Comparison of ENCODE assay signal across 10 cellular contexts in genomic region chr7:130874071-130874915, GRCh38.
DNase-seq lines count a peak whose midpoint lies in the region; ATAC-seq, FAIRE-seq and TF ChIP-seq lines count a peak whose summit lies in the region.
"Had no signal": no experiment of that assay in that cellular context is flagged by ENCODE, and none has a peak within 500 bp of the region (broad histone marks: within the 10 kb centered on the region; RNA-seq: fewer than 3 reads in every experiment).

No MANE protein-coding gene starts in this region.

- TF ChIP-seq RAD21 in HepG2 (CRISPR knock-in tag; IDR thresholded peaks at IDR 0.05), result no peak

- H3K4me3 ChIP-seq in HepG2 (replicated peaks in 1 of 3; ENCODE audit: insufficient read depth in 1 of 3, low read depth in 2 of 3, low read length in 3 of 3) (no peak overlapping the region), right lobe of liver (no peak overlapping the region), left lung (no peak overlapping the region), vagina (no peak overlapping the region), body of pancreas (no peak overlapping the region)

- peaks cover 19% of the 10 kb centered on the region for H3K4me1 ChIP-seq in HepG2 (ENCODE audit: insufficient read depth, low read length)
- no peaks in the 10 kb centered on the region for H3K4me1 ChIP-seq in right lobe of liver
- peaks cover 5 to 23% of the 10 kb centered on the region in 2 donors for H3K4me1 ChIP-seq in left lung
- peaks cover 25% of the 10 kb centered on the region for H3K4me1 ChIP-seq in vagina
- peaks cover 9% of the 10 kb centered on the region for H3K4me1 ChIP-seq in body of pancreas

- no peaks in the 10 kb centered on the region for H3K27me3 ChIP-seq in HepG2 (ENCODE audit: control insufficient read depth in 1 of 2, insufficient read depth in 2 of 2, low read length in 2 of 2)
- H3K27me3 ChIP-seq in right lobe of liver, result no peaks in the 10 kb centered on the region
- no peaks in the 10 kb centered on the region for H3K27me3 ChIP-seq in left lung
- no peaks in the 10 kb centered on the region for H3K27me3 ChIP-seq in vagina
- H3K27me3 ChIP-seq in body of pancreas, result no peaks in the 10 kb centered on the region

- H3K9ac ChIP-seq in HepG2 (ENCODE audit: insufficient read depth, low read depth, low read length), result no peak overlapping the region

- no peak for FAIRE-seq in HepG2 (lab: Jason Lieb, UNC)
- FAIRE-seq: HTR-8/SVneo had no signal

- TF ChIP-seq EP300 in HepG2 (IDR thresholded peaks at IDR 0.05; ENCODE audit: low read depth in 2 of 2, low read length in 2 of 2) (no peak), HepG2 (CRISPR knock-in tag; IDR thresholded peaks at IDR 0.05; ENCODE audit: borderline replicate concordance) (no peak)

- peaks cover 19% of the 10 kb centered on the region for H3K4me1 Mint-ChIP-seq in activated CD8-positive, alpha-beta T cell treated with anti-CD3 and anti-CD28 coated beads, Interleukin-2, amount 10 ng/mL, durations not matched to agents 7 days and 5 days (ENCODE audit: low read depth)

- H3K9me3 Mint-ChIP-seq in activated CD8-positive, alpha-beta T cell treated with anti-CD3 and anti-CD28 coated beads, Interleukin-2, amount 10 ng/mL, durations not matched to agents 7 days and 5 days (ENCODE audit: insufficient read depth), result no peaks in the 10 kb centered on the region

- POLR2A ChIA-PET in HepG2 (lab: Yijun Ruan, JAX), result interaction anchor here (1.3 kb wide), 1 partner anchor 11 kb away, joined by 3 read pairs; no protein-coding TSS in a partner anchor
- POLR2A ChIA-PET in activated CD8-positive, alpha-beta T cell treated with anti-CD3 and anti-CD28 coated beads, Interleukin-2, amount 10 ng/mL, durations not matched to agents 7 days and 5 days (lab: Charles Lee), result no interaction called here

- intact Hi-C loops in HepG2 (cut with micrococcal nuclease; ENCODE audit: unreplicated experiment), result loop anchor here (2.0 kb wide), 1 partner anchor 167 kb away; no protein-coding TSS in a partner anchor
- intact Hi-C loops in right lobe of liver (cut with DNase I), result no loop called here
- intact Hi-C loops in left lung (cut with DNase I), result no loop called here
- intact Hi-C loops in vagina (cut with DNase I), result no loop called here
- intact Hi-C loops in body of pancreas (cut with DNase I), result no loop called here

- CTCF ChIA-PET in HepG2 (lab: Yijun Ruan, JAX; ENCODE audit: low intra/inter-chr PET ratio, low total read pairs), result interaction anchor here (1.3 to 2.0 kb wide), 4 partner anchors 21 to 166 kb away, joined by 3 to 9 read pairs (median 6); no protein-coding TSS in a partner anchor
- CTCF ChIA-PET in activated CD8-positive, alpha-beta T cell treated with anti-CD3 and anti-CD28 coated beads, Interleukin-2, amount 10 ng/mL, durations not matched to agents 7 days and 5 days (lab: Charles Lee), result interaction anchor here (0.8 to 2.0 kb wide), 9 partner anchors 8 to 608 kb away, joined by 3 to 15 read pairs (median 4); no protein-coding TSS in a partner anchor

- no peak overlapping the region for H3K4me2 ChIP-seq in HepG2 (ENCODE audit: low read depth, low read length)

- no peaks in the 10 kb centered on the region for H3K9me3 ChIP-seq in HepG2 (ENCODE audit: low read length)
- H3K9me3 ChIP-seq in right lobe of liver, result no peaks in the 10 kb centered on the region
- no peaks in the 10 kb centered on the region for H3K9me3 ChIP-seq in left lung
- no peaks in the 10 kb centered on the region for H3K9me3 ChIP-seq in vagina
- H3K9me3 ChIP-seq in body of pancreas, result no peaks in the 10 kb centered on the region

- peaks cover 62% of the 10 kb centered on the region for H3K36me3 Mint-ChIP-seq in activated CD8-positive, alpha-beta T cell treated with anti-CD3 and anti-CD28 coated beads, Interleukin-2, amount 10 ng/mL, durations not matched to agents 7 days and 5 days (ENCODE audit: low read depth)

- no peaks in the 10 kb centered on the region for H3K27me3 Mint-ChIP-seq in activated CD8-positive, alpha-beta T cell treated with anti-CD3 and anti-CD28 coated beads, Interleukin-2, amount 10 ng/mL, durations not matched to agents 7 days and 5 days (ENCODE audit: low read depth)

- ATAC-seq in HepG2 (peak; percentile 46), right lobe of liver (no peak), left lung (peak; percentile 5), body of pancreas (no peak)
- no peak for ATAC-seq in activated CD8-positive, alpha-beta T cell treated with anti-CD3 and anti-CD28 coated beads, Interleukin-2, amount 10 ng/mL, durations not matched to agents 7 days and 5 days

- TF ChIP-seq CTCF in HepG2 (CRISPR knock-in tag; IDR thresholded peaks at IDR 0.05) (no peak), right lobe of liver (IDR thresholded peaks at IDR 0.05) (no peak), left lung (IDR thresholded peaks at IDR 0.05) (no peak), vagina (IDR thresholded peaks at IDR 0.05) (no peak), body of pancreas (IDR thresholded peaks at IDR 0.05) (no peak)

- BruUV-seq in HepG2 (replicated peaks; lab: Mats Ljungman, UMichigan), result no TSS peak

- no peak overlapping the region for H2AFZ ChIP-seq in HepG2 (ENCODE audit: low read length)

- H3K79me2 ChIP-seq in HepG2 (ENCODE audit: insufficient read depth, low read length), result no peaks in the 10 kb centered on the region

- peaks cover 7% of the 10 kb centered on the region; the same call in 1 of the 2 replicates for H4K20me1 ChIP-seq in HepG2 (ENCODE audit: insufficient read depth, low read length)

- no peak for DNase-seq in HepG2 (ENCODE audit: low spot score)
- DNase-seq in right lobe of liver, result no peak
- DNase-seq in activated CD8-positive, alpha-beta T cell treated with anti-CD3 and anti-CD28 coated beads, Interleukin-2, amount 10 ng/mL, durations not matched to agents 7 days and 5 days, result no peak
- no peak for DNase-seq in left lung
- no peak for DNase-seq in vagina (ENCODE audit: extremely low spot score in 2 of 2)
- DNase-seq in body of pancreas, result no peak
- DNase-seq in SKM-1 treated with dmso at 0.1 percent for 144 hours (lab: John Stamatoyannopoulos, UW; ENCODE audit: unreplicated experiment), result no peak
- DNase-seq in ACHN, result no peak
- DNase-seq: NCI-H510A treated with DMSO at 0.1 percent for 48 hours had no signal

- in situ Hi-C loops in HepG2 (cut with HindIII; ENCODE audit: extremely low pct_ligation_motif_present, low pct_unique_long_range_greater_than_20kb) (no loop called here), ACHN (cut with HindIII; ENCODE audit: low pct_ligation_motif_present, low pct_unique_long_range_greater_than_20kb, low sequenced_read_pairs) (no loop called here)

- peak overlapping the region; percentile 3 for H3K27ac Mint-ChIP-seq in activated CD8-positive, alpha-beta T cell treated with anti-CD3 and anti-CD28 coated beads, Interleukin-2, amount 10 ng/mL, durations not matched to agents 7 days and 5 days

- H3K27ac ChIP-seq in HepG2 (ENCODE audit: extremely low read length, insufficient read depth, low read length) (no peak overlapping the region), right lobe of liver (no peak overlapping the region), left lung (no peak overlapping the region), vagina (peak overlapping the region; percentile 36), body of pancreas (peak overlapping the region in 2 of 4 donors; percentile 10 to 25)

- TF ChIP-seq POLR2A in HepG2 (IDR thresholded peaks at IDR 0.05; ENCODE audit: insufficient read depth in 1 of 2, low read depth in 2 of 2, low read length in 2 of 2), result no peak; a peak in 1 of 4 replicates
- TF ChIP-seq POLR2A in right lobe of liver (IDR thresholded peaks at IDR 0.05), result no peak
- TF ChIP-seq POLR2A in vagina (IDR thresholded peaks at IDR 0.05), result no peak
- TF ChIP-seq POLR2A in body of pancreas (IDR thresholded peaks at IDR 0.05), result no peak

- 96% methylated on average over 6 of the region's 6 CpGs for WGBS in HepG2 (ENCODE audit: low lambda C conversion rate)
- 75% methylated on average over 6 of the region's 6 CpGs for WGBS in right lobe of liver (ENCODE audit: insufficient coverage, low coverage, low lambda C conversion rate, missing lambda C conversion rate)
- WGBS in body of pancreas, 2 donors, result 84 to 85% methylated on average over 6 of the region's 6 CpGs

- H3K36me3 ChIP-seq in HepG2 (replicated peaks in 1 of 2; ENCODE audit: control insufficient read depth in 1 of 2, insufficient read depth in 2 of 2, low read length in 2 of 2), result peaks cover 3 to 33% of the 10 kb centered on the region in 2 experiments
- peaks cover 0 to 39% (median 14%) of the 10 kb centered on the region in 4 donors for H3K36me3 ChIP-seq in right lobe of liver
- H3K36me3 ChIP-seq in left lung, result peaks cover 0 to 80% of the 10 kb centered on the region in 2 donors
- H3K36me3 ChIP-seq in vagina, result peaks cover 0 to 31% of the 10 kb centered on the region in 2 donors
- H3K36me3 ChIP-seq in body of pancreas (replicated peaks in 1 of 2; ENCODE audit: insufficient read depth in 1 of 2, low read depth in 2 of 2), result peaks cover 0 to 2% of the 10 kb centered on the region in 2 donors

- H3K4me3 Mint-ChIP-seq in activated CD8-positive, alpha-beta T cell treated with anti-CD3 and anti-CD28 coated beads, Interleukin-2, amount 10 ng/mL, durations not matched to agents 7 days and 5 days, result no peak overlapping the region

TF ChIP-seq in HepG2, 621 proteins besides CTCF, POLR2A, EP300 and RAD21 (continues in another document):
- TF ChIP-seq ZNF543 (CRISPR knock-in tag; IDR thresholded peaks at IDR 0.05) (no peak), KLF16 (CRISPR knock-in tag; IDR thresholded peaks at IDR 0.05) (0 out of 4 replicates have a peak, but pooled peaks of 1 of the 2 experiments have one; percentile 20), ZNF317 (CRISPR knock-in tag; IDR thresholded peaks at IDR 0.05) (no peak), E2F1 (CRISPR knock-in tag; IDR thresholded peaks at IDR 0.05) (no peak)

Comparison
In these comparisons a context has a peak if more than half of its experiments do, and no peak if none do; other contexts are left out.
1. ATAC-seq: peak in HepG2 (single experiment) and left lung (single experiment); none in right lobe of liver (0 of 4), activated CD8-positive, alpha-beta T cell treated with anti-CD3 and anti-CD28 coated beads, Interleukin-2, amount 10 ng/mL, durations not matched to agents 7 days and 5 days (single experiment) and body of pancreas (single experiment).